11 cellular contexts compared by ENCODE assay signal in genomic region chr5:172793577-172794488, GRCh38. TPM values are rescaled to one million over a fixed set of nuclear protein-coding genes. Genes with fewer than 3 reads are reported as not detected.
DNase-seq lines count a peak whose midpoint lies in the region; ATAC-seq and TF ChIP-seq lines count a peak whose summit lies in the region.
"Had no signal": no experiment of that assay in that cellular context is flagged by ENCODE, and none has a peak within 500 bp of the region (broad histone marks: within the 10 kb centered on the region; RNA-seq: fewer than 3 reads in every experiment).

No MANE protein-coding gene starts in this region.

- peak overlapping the region; percentile 30 for H3K27ac Mint-ChIP-seq in activated B cell treated with CpG ODN at 0.5 μM for 24 hours
- no peak overlapping the region for H3K27ac Mint-ChIP-seq in activated CD8-positive, alpha-beta T cell treated with anti-CD3 and anti-CD28 coated beads for 36 hours
- H3K27ac Mint-ChIP-seq: stimulated activated naive CD8-positive, alpha-beta T cell treated with anti-CD3 and anti-CD28 coated beads, Interleukin-15, Interleukin-2, amounts not matched to agents 100 ng/mL and 50 ng/mL, for 24 hours had no signal

- H3K27ac ChIP-seq in left lung (peak overlapping the region; percentile 70 to 96), upper lobe of right lung (peak overlapping the region; percentile 66)
- H3K27ac ChIP-seq: VCaP had no signal

- H3K4me1 ChIP-seq in left lung (peaks cover 45 to 97% of the 10 kb centered on the region in 2 donors), upper lobe of right lung (peaks cover 64% of the 10 kb centered on the region)

- no peak overlapping the region for H3K4me3 ChIP-seq in left lung
- no peak overlapping the region for H3K4me3 ChIP-seq in upper lobe of right lung

- TF ChIP-seq CTCF in activated B cell treated with CpG ODN at 0.5 μM for 24 hours (IDR thresholded peaks at IDR 0.05), result no peak
- TF ChIP-seq CTCF in left lung (IDR thresholded peaks at IDR 0.05), result no peak
- TF ChIP-seq CTCF in upper lobe of right lung (IDR thresholded peaks at IDR 0.05), result no peak
- no peak for TF ChIP-seq CTCF in activated CD8-positive, alpha-beta T cell treated with anti-CD3 and anti-CD28 coated beads for 36 hours (IDR thresholded peaks at IDR 0.05)

- no peak overlapping the region for H3K4me3 Mint-ChIP-seq in activated B cell treated with CpG ODN at 0.5 μM for 24 hours
- H3K4me3 Mint-ChIP-seq in activated CD8-positive, alpha-beta T cell treated with anti-CD3 and anti-CD28 coated beads for 36 hours, result no peak overlapping the region
- H3K4me3 Mint-ChIP-seq: stimulated activated naive CD8-positive, alpha-beta T cell treated with anti-CD3 and anti-CD28 coated beads, Interleukin-15, Interleukin-2, amounts not matched to agents 100 ng/mL and 50 ng/mL, for 24 hours had no signal

- H3K9me3 ChIP-seq in left lung (no peaks in the 10 kb centered on the region), upper lobe of right lung (no peaks in the 10 kb centered on the region)

- no peaks in the 10 kb centered on the region for H3K9me3 Mint-ChIP-seq in activated B cell treated with CpG ODN at 0.5 μM for 24 hours
- no peaks in the 10 kb centered on the region for H3K9me3 Mint-ChIP-seq in activated CD8-positive, alpha-beta T cell treated with anti-CD3 and anti-CD28 coated beads for 36 hours
- H3K9me3 Mint-ChIP-seq: stimulated activated naive CD8-positive, alpha-beta T cell treated with anti-CD3 and anti-CD28 coated beads, Interleukin-15, Interleukin-2, amounts not matched to agents 100 ng/mL and 50 ng/mL, for 24 hours had no signal

- no peaks in the 10 kb centered on the region for H3K36me3 ChIP-seq in left lung
- H3K36me3 ChIP-seq in upper lobe of right lung, result no peaks in the 10 kb centered on the region

- no peaks in the 10 kb centered on the region for H3K27me3 ChIP-seq in left lung
- no peaks in the 10 kb centered on the region for H3K27me3 ChIP-seq in upper lobe of right lung

- DNase-seq in activated effector memory CD4-positive, alpha-beta T cell treated with anti-CD3 and anti-CD28 coated beads, Interleukin-2, amount 50 U/mL, for 16 hours, result peak; percentile 28
- no peak for DNase-seq in activated effector memory CD4-positive, alpha-beta T cell treated with Interleukin-2 at 50 U/mL for 16 hours
- DNase-seq in activated B cell treated with CpG ODN at 0.5 μM for 24 hours (no peak), left lung (no peak), upper lobe of right lung (peak; percentile 50), NCI-H1105 treated with DMSO at 0.1 percent for 48 hours (lab: John Stamatoyannopoulos, UW) (no peak), UCSD-AML1 (lab: John Stamatoyannopoulos, UW; ENCODE audit: unreplicated experiment) (no peak)
- DNase-seq in activated CD8-positive, alpha-beta T cell treated with anti-CD3 and anti-CD28 coated beads for 36 hours, result no peak
- DNase-seq: cortex of kidney had no signal

- CTCF ChIA-PET in activated B cell treated with CpG ODN at 0.5 μM for 24 hours (lab: Charles Lee), result interaction anchor here (1.2 kb wide), 1 partner anchor 22 kb away, joined by 3 read pairs; no protein-coding TSS in a partner anchor
- CTCF ChIA-PET in activated CD8-positive, alpha-beta T cell treated with anti-CD3 and anti-CD28 coated beads for 36 hours (lab: Charles Lee), result no interaction called here

- ATAC-seq in activated B cell treated with CpG ODN at 0.5 μM for 24 hours (ENCODE audit: low read depth) (peak; percentile 74), left lung (no peak), upper lobe of right lung (peak; percentile 33)
- no peak for ATAC-seq in activated CD8-positive, alpha-beta T cell treated with anti-CD3 and anti-CD28 coated beads for 36 hours

- no peaks in the 10 kb centered on the region for H3K36me3 Mint-ChIP-seq in activated B cell treated with CpG ODN at 0.5 μM for 24 hours (ENCODE audit: low read depth)
- H3K36me3 Mint-ChIP-seq in activated CD8-positive, alpha-beta T cell treated with anti-CD3 and anti-CD28 coated beads for 36 hours (ENCODE audit: low read depth), result no peaks in the 10 kb centered on the region

- H3K27me3 Mint-ChIP-seq in activated B cell treated with CpG ODN at 0.5 μM for 24 hours, result no peaks in the 10 kb centered on the region
- H3K27me3 Mint-ChIP-seq in activated CD8-positive, alpha-beta T cell treated with anti-CD3 and anti-CD28 coated beads for 36 hours, result no peaks in the 10 kb centered on the region
- H3K27me3 Mint-ChIP-seq: stimulated activated naive CD8-positive, alpha-beta T cell treated with anti-CD3 and anti-CD28 coated beads, Interleukin-15, Interleukin-2, amounts not matched to agents 100 ng/mL and 50 ng/mL, for 24 hours had no signal

- intact Hi-C loops in activated B cell treated with CpG ODN at 0.5 μM for 24 hours (cut with micrococcal nuclease) (loop anchor here (1.0 kb wide), 3 partner anchors 13 to 30 kb away; no protein-coding TSS in a partner anchor), left lung (cut with DNase I) (no loop called here), upper lobe of right lung (cut with DNase I) (no loop called here)
- intact Hi-C loops in activated CD8-positive, alpha-beta T cell treated with anti-CD3 and anti-CD28 coated beads for 36 hours (cut with micrococcal nuclease), result no loop called here

- POLR2A ChIA-PET in activated B cell treated with CpG ODN at 0.5 μM for 24 hours (lab: Charles Lee), result interaction anchor here (0.6 to 2.7 kb wide), 4 partner anchors 12 to 23 kb away, joined by 3 to 17 read pairs (median 5); partner anchors contain the start of gene DUSP1
- POLR2A ChIA-PET in activated CD8-positive, alpha-beta T cell treated with anti-CD3 and anti-CD28 coated beads for 36 hours (lab: Charles Lee), result no interaction called here

- peaks cover 21% of the 10 kb centered on the region for H3K4me1 Mint-ChIP-seq in activated B cell treated with CpG ODN at 0.5 μM for 24 hours
- peaks cover 7% of the 10 kb centered on the region for H3K4me1 Mint-ChIP-seq in activated CD8-positive, alpha-beta T cell treated with anti-CD3 and anti-CD28 coated beads for 36 hours (ENCODE audit: low read depth)

RNA-seq across cellular contexts. Expression of gene DUSP1, which starts 22.8 kb away (rescaled TPM):
- 15.0 and 21.2 TPM in 2 replicates for total RNA-seq in activated B cell treated with CpG ODN at 0.5 μM for 24 hours
- total RNA-seq in left lung, result 100 to 1,000 TPM; 203 to 239 TPM
- total RNA-seq in upper lobe of right lung, result 382 TPM
- 10 to 100 TPM; 16.6 to 17.9 TPM for total RNA-seq in activated CD8-positive, alpha-beta T cell treated with anti-CD3 and anti-CD28 coated beads for 36 hours

RNA-seq across cellular contexts. Expression of gene ERGIC1, which starts 40.2 kb away (rescaled TPM):
- total RNA-seq in activated B cell treated with CpG ODN at 0.5 μM for 24 hours, result 69.6 and 72.5 TPM in 2 replicates
- 100 to 1,000 TPM; 165 to 229 TPM for total RNA-seq in left lung
- total RNA-seq in upper lobe of right lung, result 186 TPM
- 10 to 100 TPM; 56.1 to 57.0 TPM for total RNA-seq in activated CD8-positive, alpha-beta T cell treated with anti-CD3 and anti-CD28 coated beads for 36 hours

Comparison
In these comparisons a context has a peak if more than half of its experiments do, and no peak if none do; other contexts are left out.
1. DNase-seq: peak in activated effector memory CD4-positive, alpha-beta T cell treated with anti-CD3 and anti-CD28 coated beads, Interleukin-2, amount 50 U/mL, for 16 hours (single experiment) and upper lobe of right lung (single experiment); none in activated effector memory CD4-positive, alpha-beta T cell treated with Interleukin-2 at 50 U/mL for 16 hours (single experiment), activated B cell treated with CpG ODN at 0.5 μM for 24 hours (single experiment), left lung (0 of 2), NCI-H1105 treated with DMSO at 0.1 percent for 48 hours (single experiment), activated CD8-positive, alpha-beta T cell treated with anti-CD3 and anti-CD28 coated beads for 36 hours (single experiment) and UCSD-AML1 (single experiment).
2. ATAC-seq: peak in activated B cell treated with CpG ODN at 0.5 μM for 24 hours (single experiment) and upper lobe of right lung (single experiment); none in left lung (single experiment) and activated CD8-positive, alpha-beta T cell treated with anti-CD3 and anti-CD28 coated beads for 36 hours (single experiment).